Comparison of ENCODE assay signal across 20 cellular contexts in the genomic region with DNA sequence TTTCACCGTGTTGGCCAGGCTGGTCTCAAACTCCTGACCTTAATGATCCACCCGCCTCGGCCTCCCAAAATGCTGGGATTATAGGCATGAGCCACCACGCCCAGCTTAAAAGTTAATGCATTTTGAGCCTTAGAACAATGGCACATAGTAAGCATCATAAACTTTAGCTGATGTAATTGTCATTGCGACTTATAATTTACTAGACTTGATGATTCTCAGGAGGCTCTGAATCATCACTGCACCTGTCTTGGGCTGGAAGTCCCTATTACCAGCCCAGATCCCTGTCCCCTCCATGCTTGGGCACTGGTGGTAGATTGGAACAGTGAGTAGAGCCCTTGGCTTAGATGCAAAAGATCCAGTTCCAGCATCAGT. TPM values are rescaled to one million over a fixed set of nuclear protein-coding genes. Genes with fewer than 3 reads are reported as not detected.
A peak's percentile ranks its signal among the peaks of the same experiment; 100 is the strongest.
DNase-seq lines count a peak whose midpoint lies in the region; ATAC-seq and TF ChIP-seq lines count a peak whose summit lies in the region.
"Had no signal": no experiment of that assay in that cellular context is flagged by ENCODE, and none has a peak within 500 bp of the region (broad histone marks: within the 10 kb centered on the region; RNA-seq: fewer than 3 reads in every experiment).

No MANE protein-coding gene starts in this region.

- no peak overlapping the region for H3K4me3 Mint-ChIP-seq in activated T-cell treated with anti-CD3 and anti-CD28 coated beads, Interleukin-2, amount 50 U/mL, for 24 hours
- H3K4me3 Mint-ChIP-seq in CD8-positive, alpha-beta T cell, result no peak overlapping the region
- no peak overlapping the region for H3K4me3 Mint-ChIP-seq in memory B cell

- no peaks in the 10 kb centered on the region for H3K27me3 Mint-ChIP-seq in activated T-cell treated with anti-CD3 and anti-CD28 coated beads, Interleukin-2, amount 50 U/mL, for 24 hours
- H3K27me3 Mint-ChIP-seq in CD8-positive, alpha-beta T cell (ENCODE audit: low read depth), result no peaks in the 10 kb centered on the region
- H3K27me3 Mint-ChIP-seq in memory B cell, result no peaks in the 10 kb centered on the region

- peaks cover 3% of the 10 kb centered on the region for H3K36me3 ChIP-seq in CD8-positive, alpha-beta T cell (ENCODE audit: insufficient read depth, low read length)
- H3K36me3 ChIP-seq in PC-3 (ENCODE audit: low read depth, low read length) (peaks cover 7% of the 10 kb centered on the region), colonic mucosa (peaks cover 6% of the 10 kb centered on the region)

- H3K4me1 ChIP-seq in CD8-positive, alpha-beta T cell (ENCODE audit: insufficient read depth, low read length), result no peaks in the 10 kb centered on the region
- H3K4me1 ChIP-seq in PC-3 (ENCODE audit: insufficient read depth, low read length) (no peaks in the 10 kb centered on the region), colonic mucosa (no peaks in the 10 kb centered on the region)

- BruUV-seq in PC-3 (replicated peaks; lab: Mats Ljungman, UMichigan), result no TSS peak

- no peaks in the 10 kb centered on the region for H3K4me1 Mint-ChIP-seq in activated T-cell treated with anti-CD3 and anti-CD28 coated beads, Interleukin-2, amount 50 U/mL, for 24 hours (ENCODE audit: low read depth)
- no peaks in the 10 kb centered on the region for H3K4me1 Mint-ChIP-seq in CD8-positive, alpha-beta T cell (ENCODE audit: low read depth)
- H3K4me1 Mint-ChIP-seq in memory B cell, result no peaks in the 10 kb centered on the region

- H3K9me3 ChIP-seq in CD8-positive, alpha-beta T cell (ENCODE audit: low read length), result no peaks in the 10 kb centered on the region
- H3K9me3 ChIP-seq in PC-3 (ENCODE audit: low read length), result no peaks in the 10 kb centered on the region
- H3K9me3 ChIP-seq in colonic mucosa, result no peaks in the 10 kb centered on the region
- H3K9me3 ChIP-seq: MG63 had no signal

- intact Hi-C loops in CD8-positive, alpha-beta T cell (cut with DNase I, micrococcal nuclease), result no loop called here
- intact Hi-C loops in PC-3 (cut with micrococcal nuclease), result no loop called here
- intact Hi-C loops in colonic mucosa (cut with DNase I), result no loop called here

- no peaks in the 10 kb centered on the region for H4K20me1 ChIP-seq in PC-3 (ENCODE audit: low read length)

- H3K9ac ChIP-seq in PC-3 (ENCODE audit: low read length) (no peak overlapping the region), colonic mucosa (ENCODE audit: low read depth in 2 of 2, low read length in 2 of 2) (no peak overlapping the region)
- H3K9ac ChIP-seq: GM23248, KMS-11 had no signal

- H3F3A ChIP-seq in PC-3 (ENCODE audit: low read length, unreplicated experiment), result no peaks in the 10 kb centered on the region

- H3K9me2 ChIP-seq in PC-3 (replicated peaks; ENCODE audit: low read length), result no peaks in the 10 kb centered on the region

- H3K27me3 ChIP-seq in CD8-positive, alpha-beta T cell (ENCODE audit: insufficient read depth, low read length), result no peaks in the 10 kb centered on the region
- H3K27me3 ChIP-seq in PC-3 (ENCODE audit: low read length), result no peaks in the 10 kb centered on the region
- H3K27me3 ChIP-seq in colonic mucosa, result no peaks in the 10 kb centered on the region
- H3K27me3 ChIP-seq: MG63 had no signal

- H3K27ac Mint-ChIP-seq in activated T-cell treated with anti-CD3 and anti-CD28 coated beads, Interleukin-2, amount 50 U/mL, for 24 hours, result peak overlapping the region; percentile 71
- H3K27ac Mint-ChIP-seq in CD8-positive, alpha-beta T cell, result peak overlapping the region; percentile 13
- H3K27ac Mint-ChIP-seq in memory B cell, result peak overlapping the region; percentile 14

- no peak overlapping the region for H2AFZ ChIP-seq in PC-3 (ENCODE audit: low read length)
- H2AFZ ChIP-seq: GM23248 had no signal

- POLR2A ChIA-PET in CD8-positive, alpha-beta T cell (lab: Charles Lee), result interaction anchor here (0.6 kb wide), 1 partner anchor 59 kb away, joined by 4 read pairs; no protein-coding TSS in a partner anchor
- POLR2A ChIA-PET in PC-3 (lab: Charles Lee; ENCODE audit: unreplicated experiment), result no interaction called here

- H3K4me2 ChIP-seq in PC-3 (ENCODE audit: low read length), result no peak overlapping the region
- H3K4me2 ChIP-seq: KMS-11 had no signal

- no peak for DNase-seq in activated T-cell treated with anti-CD3 and anti-CD28 coated beads, Interleukin-2, amount 50 U/mL, for 24 hours
- DNase-seq in activated T-cell treated with anti-CD3 and anti-CD28 coated beads for 4 hours (no peak), PC-3 (peak; percentile 5), memory B cell (ENCODE audit: low spot score in 2 of 2) (no peak), NCI-H2196 (lab: John Stamatoyannopoulos, UW; ENCODE audit: unreplicated experiment) (no peak), colonic mucosa (no peak), dedifferentiated amniotic fluid mesenchymal stem cell (ENCODE audit: extremely low spot score) (no peak)
- no peak for DNase-seq in CD8-positive, alpha-beta T cell
- DNase-seq: Calu3, DMS79, GM23248, MG63, NCI-H1092, NCI-H146, NCI-H2081 treated with DMSO at 0.1 percent for 48 hours, NCI-H2227 treated with DMSO at 0.1 percent for 48 hours, NCI-H524 treated with DMSO at 0.1 percent for 48 hours had no signal

- H3K79me2 ChIP-seq in PC-3 (ENCODE audit: low read length), result no peaks in the 10 kb centered on the region

- H3K27ac ChIP-seq in CD8-positive, alpha-beta T cell (ENCODE audit: low read depth, low read length), result no peak overlapping the region
- H3K27ac ChIP-seq in PC-3 (ENCODE audit: low read length) (no peak overlapping the region), colonic mucosa (no peak overlapping the region)
- H3K27ac ChIP-seq: C4-2B, KMS-11 had no signal

- no peak overlapping the region for H3K4me3 ChIP-seq in CD8-positive, alpha-beta T cell (ENCODE audit: low read depth, low read length)
- H3K4me3 ChIP-seq in PC-3 (ENCODE audit: low read length), result no peak overlapping the region
- no peak overlapping the region for H3K4me3 ChIP-seq in colonic mucosa
- H3K4me3 ChIP-seq: GM23248, MG63 had no signal

- no peak for TF ChIP-seq CTCF in CD8-positive, alpha-beta T cell (IDR thresholded peaks at IDR 0.05)
- TF ChIP-seq CTCF in PC-3 (conservative IDR thresholded peaks at IDR 0.05; ENCODE audit: low read depth, low read length) (no peak), colonic mucosa (IDR thresholded peaks at IDR 0.05) (no peak)

- CTCF ChIA-PET in CD8-positive, alpha-beta T cell (lab: Charles Lee), result no interaction called here
- CTCF ChIA-PET in PC-3 (lab: Charles Lee), result no interaction called here

- peaks cover 74% of the 10 kb centered on the region for H3K36me3 Mint-ChIP-seq in activated T-cell treated with anti-CD3 and anti-CD28 coated beads, Interleukin-2, amount 50 U/mL, for 24 hours (ENCODE audit: low read depth)
- peaks cover 32% of the 10 kb centered on the region for H3K36me3 Mint-ChIP-seq in CD8-positive, alpha-beta T cell
- H3K36me3 Mint-ChIP-seq in memory B cell, result peaks cover 13% of the 10 kb centered on the region

- H3K9me3 Mint-ChIP-seq in activated T-cell treated with anti-CD3 and anti-CD28 coated beads, Interleukin-2, amount 50 U/mL, for 24 hours, result no peaks in the 10 kb centered on the region
- no peaks in the 10 kb centered on the region for H3K9me3 Mint-ChIP-seq in CD8-positive, alpha-beta T cell
- H3K9me3 Mint-ChIP-seq in memory B cell, result no peaks in the 10 kb centered on the region

- no peak for ATAC-seq in CD8-positive, alpha-beta T cell
- ATAC-seq in PC-3, result peak; percentile 42
- no peak for ATAC-seq in memory B cell (ENCODE audit: low read depth)
- ATAC-seq: Panc1 had no signal

RNA-seq across cellular contexts. Expression of a gene that starts 26.1 kb away (rescaled TPM):
- 10 to 100 TPM; 24.6 to 25.4 TPM for total RNA-seq in CD8-positive, alpha-beta T cell
- 59.3 and 73.5 TPM in 2 replicates for total RNA-seq in PC-3 (2014; rRNA removed)
- total RNA-seq in colonic mucosa, result 10 to 100 TPM; 38.2 to 59.3 TPM

RNA-seq across cellular contexts. Expression of a gene that starts 26.5 kb away (rescaled TPM):
- 1 to 10 TPM; 3.4 to 3.6 TPM for total RNA-seq in CD8-positive, alpha-beta T cell
- total RNA-seq in PC-3 (2014; rRNA removed) (2.2 and 3.2 TPM in 2 replicates), colonic mucosa (1 to 10 TPM in 1 of 2 donors, under 1 TPM in 1; 0.96 to 2.1 TPM)

RNA-seq across cellular contexts. Expression of a gene that starts 45.4 kb away (rescaled TPM):
- total RNA-seq in CD8-positive, alpha-beta T cell, result 10 to 100 TPM; 25.4 to 25.9 TPM
- total RNA-seq in PC-3 (2014; rRNA removed) (23.3 and 25.3 TPM in 2 replicates), colonic mucosa (10 to 100 TPM; 36.5 to 37.3 TPM)

RNA-seq across cellular contexts. Expression of a gene that starts 47.9 kb away (rescaled TPM):
- total RNA-seq in CD8-positive, alpha-beta T cell, result 10 to 100 TPM; 24.9 to 27.4 TPM
- total RNA-seq in PC-3 (2014; rRNA removed), result 15.9 and 22.9 TPM in 2 replicates
- total RNA-seq in colonic mucosa, result 10 to 100 TPM; 17.4 to 23.2 TPM

Comparison
In these comparisons a context has a peak if more than half of its experiments do, and no peak if none do; other contexts are left out.
1. H3K27ac Mint-ChIP-seq: peak in every context shown above with its lines; median percentile 71 in activated T-cell treated with anti-CD3 and anti-CD28 coated beads, Interleukin-2, amount 50 U/mL, for 24 hours; 14 in memory B cell; 13 in CD8-positive, alpha-beta T cell.